Comparison of ENCODE assay signal across 8 cellular contexts in the genomic region with DNA sequence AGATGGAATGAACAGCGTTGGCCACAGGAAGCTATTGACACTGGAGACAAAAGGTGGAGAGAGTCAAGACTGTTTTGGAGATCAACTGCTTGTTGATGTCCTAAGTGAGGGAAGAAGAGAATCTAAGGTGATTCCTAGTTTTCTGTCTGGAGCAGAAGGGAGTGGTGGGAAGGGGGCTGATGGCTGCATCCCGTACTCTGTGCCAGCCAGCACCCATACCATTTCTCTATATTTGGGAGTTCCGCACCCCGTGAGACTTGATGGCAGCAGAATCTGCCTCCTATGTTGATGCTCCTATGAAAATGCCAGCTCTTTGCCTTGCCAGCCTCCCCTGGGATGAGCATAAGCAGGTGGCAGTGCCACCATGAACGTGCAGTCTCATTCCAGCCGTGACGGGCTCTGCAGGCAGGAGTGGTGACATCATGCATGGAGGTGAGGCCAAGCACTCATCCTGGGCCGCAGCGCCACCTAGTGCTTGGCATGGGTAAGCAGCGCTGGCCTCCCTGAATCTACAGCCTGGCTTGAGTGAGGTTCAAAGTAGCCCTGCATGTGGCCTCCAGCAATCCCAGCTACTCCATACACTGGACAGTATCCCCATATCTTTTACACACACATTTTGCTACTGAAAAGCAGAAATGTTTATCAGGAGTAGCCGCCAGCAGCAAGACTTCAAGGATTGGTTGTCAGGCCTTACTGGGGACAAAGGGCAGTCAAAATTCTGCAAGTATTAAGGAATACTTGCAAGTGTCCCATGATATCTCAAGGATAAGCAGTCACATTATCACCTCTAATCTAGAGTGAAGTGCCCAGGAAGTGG. TPM values are rescaled to one million over a fixed set of nuclear protein-coding genes. Genes with fewer than 3 reads are reported as not detected.
DNase-seq lines count a peak whose midpoint lies in the region; ATAC-seq and TF ChIP-seq lines count a peak whose summit lies in the region.

No MANE protein-coding gene starts in this region.

- peak overlapping the region; percentile 12 for H3K27ac ChIP-seq in PC-9

- peaks cover 12% of the 10 kb centered on the region for H3K4me1 Mint-ChIP-seq in activated T-cell treated with anti-CD3 and anti-CD28 coated beads, Interleukin-2, amount 50 U/mL, for 24 hours (ENCODE audit: low read depth)
- peaks cover 14 to 15% of the 10 kb centered on the region in 2 donors for H3K4me1 Mint-ChIP-seq in natural killer cell treated with Interleukin-12 subunit alpha and Interleukin-12 subunit beta and Interleukin-15 and Interleukin-18, amount 100 ng/mL, for 72 hours (ENCODE audit: low read depth in 2 of 2)
- H3K4me1 Mint-ChIP-seq in stimulated activated naive B cell treated with anti-CD40 and anti-IgM and Interleukin-4, amounts not matched to agents 10 μg/mL and 1 μg/mL and 100 μg/mL, for 72 hours = peaks cover 11 to 19% of the 10 kb centered on the region in 2 donors

- ATAC-seq in GM21619 (IDR thresholded peaks at IDR 0.05; ENCODE audit: unreplicated experiment) = peak; percentile 96
- ATAC-seq in natural killer cell treated with Interleukin-12 subunit alpha and Interleukin-12 subunit beta and Interleukin-15 and Interleukin-18, amount 100 ng/mL, for 72 hours = peak; percentile 89 to 93
- peak; percentile 97 for ATAC-seq in stimulated activated naive B cell treated with anti-CD40 and anti-IgM and Interleukin-4, amounts not matched to agents 10 μg/mL and 1 μg/mL and 100 μg/mL, for 72 hours (replicated peaks)

- DNase-seq in DMS153 (lab: John Stamatoyannopoulos, UW) = peak; percentile 84
- peak; percentile 9 for DNase-seq in KG1 (lab: John Stamatoyannopoulos, UW)
- peak; percentile 76 to 90 for DNase-seq in PC-9
- DNase-seq in activated T-cell treated with anti-CD3 and anti-CD28 coated beads, Interleukin-2, amount 50 U/mL, for 24 hours = peak; percentile 85
- peak; percentile 64 for DNase-seq in fibroblast of gingiva (ENCODE audit: low read depth)
- DNase-seq in natural killer cell treated with Interleukin-12 subunit alpha and Interleukin-12 subunit beta and Interleukin-15 and Interleukin-18, amount 100 ng/mL, for 72 hours (ENCODE audit: low spot score) = peak; percentile 82
- peak; percentile 57 for DNase-seq in stimulated activated naive B cell treated with anti-CD40 and anti-IgM and Interleukin-4, amounts not matched to agents 10 μg/mL and 1 μg/mL and 100 μg/mL, for 72 hours

- peaks cover 6% of the 10 kb centered on the region for H3K36me3 ChIP-seq in PC-9 (ENCODE audit: low read depth)

- peaks cover 4% of the 10 kb centered on the region; the same call in 1 of the 2 replicates for H4K20me1 ChIP-seq in PC-9 (ENCODE audit: insufficient read depth)

- POLR2A ChIA-PET in PC-9 (lab: Charles Lee; ENCODE audit: unreplicated experiment) = no interaction called here

- no peaks in the 10 kb centered on the region for H3K9me2 ChIP-seq in PC-9 (ENCODE audit: insufficient read depth)

- no TSS peak for BruUV-seq in PC-9 (replicated peaks; lab: Mats Ljungman, UMichigan)

- no peak overlapping the region for H3K4me3 Mint-ChIP-seq in activated T-cell treated with anti-CD3 and anti-CD28 coated beads, Interleukin-2, amount 50 U/mL, for 24 hours
- H3K4me3 Mint-ChIP-seq in natural killer cell treated with Interleukin-12 subunit alpha and Interleukin-12 subunit beta and Interleukin-15 and Interleukin-18, amount 100 ng/mL, for 72 hours = no peak overlapping the region
- H3K4me3 Mint-ChIP-seq in stimulated activated naive B cell treated with anti-CD40 and anti-IgM and Interleukin-4, amounts not matched to agents 10 μg/mL and 1 μg/mL and 100 μg/mL, for 72 hours = peak overlapping the region in 1 of 2 donors; percentile 60

- no peak overlapping the region for H3K4me3 ChIP-seq in PC-9

- peak overlapping the region; percentile 22 for H3K4me2 ChIP-seq in PC-9

- peak; percentile 97 for TF ChIP-seq CTCF in PC-9 (conservative IDR thresholded peaks at IDR 0.05)

- H3K79me2 ChIP-seq in PC-9 (ENCODE audit: low read depth) = peaks cover 63% of the 10 kb centered on the region

- H3K9me3 ChIP-seq in PC-9 (ENCODE audit: insufficient read depth, low read depth) = no peaks in the 10 kb centered on the region

- no peaks in the 10 kb centered on the region for H3K9me3 Mint-ChIP-seq in activated T-cell treated with anti-CD3 and anti-CD28 coated beads, Interleukin-2, amount 50 U/mL, for 24 hours
- no peaks in the 10 kb centered on the region for H3K9me3 Mint-ChIP-seq in natural killer cell treated with Interleukin-12 subunit alpha and Interleukin-12 subunit beta and Interleukin-15 and Interleukin-18, amount 100 ng/mL, for 72 hours
- no peaks in the 10 kb centered on the region for H3K9me3 Mint-ChIP-seq in stimulated activated naive B cell treated with anti-CD40 and anti-IgM and Interleukin-4, amounts not matched to agents 10 μg/mL and 1 μg/mL and 100 μg/mL, for 72 hours

- no peaks in the 10 kb centered on the region for H3K36me3 Mint-ChIP-seq in activated T-cell treated with anti-CD3 and anti-CD28 coated beads, Interleukin-2, amount 50 U/mL, for 24 hours (ENCODE audit: low read depth)
- no peaks in the 10 kb centered on the region for H3K36me3 Mint-ChIP-seq in natural killer cell treated with Interleukin-12 subunit alpha and Interleukin-12 subunit beta and Interleukin-15 and Interleukin-18, amount 100 ng/mL, for 72 hours
- H3K36me3 Mint-ChIP-seq in stimulated activated naive B cell treated with anti-CD40 and anti-IgM and Interleukin-4, amounts not matched to agents 10 μg/mL and 1 μg/mL and 100 μg/mL, for 72 hours = peaks cover 3 to 6% of the 10 kb centered on the region in 2 donors

- no peaks in the 10 kb centered on the region for H3K27me3 ChIP-seq in PC-9 (ENCODE audit: insufficient read depth, low read depth)

- CTCF ChIA-PET in PC-9 (lab: Charles Lee) = interaction anchor here (0.5 to 1.7 kb wide), 5 partner anchors 9 to 435 kb away, joined by 3 to 4 read pairs (median 3); no protein-coding TSS in a partner anchor

- H3F3A ChIP-seq in PC-9 (ENCODE audit: insufficient read depth, low read depth) = peaks cover 46% of the 10 kb centered on the region

- H3K4me1 ChIP-seq in PC-9 (replicated peaks; ENCODE audit: insufficient read depth) = peaks cover 30% of the 10 kb centered on the region

- intact Hi-C loops in PC-9 (cut with micrococcal nuclease; ENCODE audit: unreplicated experiment) = loop anchor here (1.0 kb wide), 1 partner anchor 8 kb away; no protein-coding TSS in a partner anchor

- H3K27ac Mint-ChIP-seq in activated T-cell treated with anti-CD3 and anti-CD28 coated beads, Interleukin-2, amount 50 U/mL, for 24 hours = no peak overlapping the region
- no peak overlapping the region for H3K27ac Mint-ChIP-seq in natural killer cell treated with Interleukin-12 subunit alpha and Interleukin-12 subunit beta and Interleukin-15 and Interleukin-18, amount 100 ng/mL, for 72 hours
- H3K27ac Mint-ChIP-seq in stimulated activated naive B cell treated with anti-CD40 and anti-IgM and Interleukin-4, amounts not matched to agents 10 μg/mL and 1 μg/mL and 100 μg/mL, for 72 hours = peak overlapping the region; percentile 20

- no peak overlapping the region for H2AFZ ChIP-seq in PC-9

- peaks cover 9% of the 10 kb centered on the region for H3K27me3 Mint-ChIP-seq in activated T-cell treated with anti-CD3 and anti-CD28 coated beads, Interleukin-2, amount 50 U/mL, for 24 hours
- H3K27me3 Mint-ChIP-seq in natural killer cell treated with Interleukin-12 subunit alpha and Interleukin-12 subunit beta and Interleukin-15 and Interleukin-18, amount 100 ng/mL, for 72 hours = peaks cover 12% of the 10 kb centered on the region in 2 donors
- peaks cover 4 to 14% of the 10 kb centered on the region in 2 donors for H3K27me3 Mint-ChIP-seq in stimulated activated naive B cell treated with anti-CD40 and anti-IgM and Interleukin-4, amounts not matched to agents 10 μg/mL and 1 μg/mL and 100 μg/mL, for 72 hours

RNA-seq across cellular contexts. Expression of gene PODXL, which starts 43.0 kb away (rescaled TPM):
- total RNA-seq in PC-9 (2021) = 57.5 and 75.3 TPM in 2 replicates
- total RNA-seq in natural killer cell treated with Interleukin-12 subunit alpha and Interleukin-12 subunit beta and Interleukin-15 and Interleukin-18, amount 100 ng/mL, for 72 hours = 1 to 10 TPM; 1.3 to 1.6 TPM

Comparison
In these comparisons a context has a peak if more than half of its experiments do, and no peak if none do; other contexts are left out.
1. DNase-seq: peak in every context shown above with its lines; median percentile 85 in activated T-cell treated with anti-CD3 and anti-CD28 coated beads, Interleukin-2, amount 50 U/mL, for 24 hours; 84 in DMS153; 83 in PC-9; 82 in natural killer cell treated with Interleukin-12 subunit alpha and Interleukin-12 subunit beta and Interleukin-15 and Interleukin-18, amount 100 ng/mL, for 72 hours; 64 in fibroblast of gingiva; 57 in stimulated activated naive B cell treated with anti-CD40 and anti-IgM and Interleukin-4, amounts not matched to agents 10 μg/mL and 1 μg/mL and 100 μg/mL, for 72 hours; 9 in KG1.
2. RNA of gene PODXL, which starts 43.0 kb away (total RNA-seq): 57.5 to 75.3 TPM in PC-9; 1.3 to 1.6 TPM in natural killer cell treated with Interleukin-12 subunit alpha and Interleukin-12 subunit beta and Interleukin-15 and Interleukin-18, amount 100 ng/mL, for 72 hours; every median in the first group is over 10 times any median in the second.
3. Peak in every context shown above with its lines, with median percentiles within 50 percentile points of each other: ATAC-seq.